ENCODE assay signal across 8 cellular contexts in genomic region chr19:4759388-4760284, GRCh38. TPM values are rescaled to one million over a fixed set of nuclear protein-coding genes. Genes with fewer than 3 reads are reported as not detected.
DNase-seq lines count a peak whose midpoint lies in the region; ATAC-seq lines count a peak whose summit lies in the region.

No MANE protein-coding gene starts in this region.

- DNase-seq in DMS 273 treated with DMSO at 0.1 percent for 48 hours (lab: John Stamatoyannopoulos, UW) (peak; percentile 80), NCI-H526 treated with DMSO at 0.1 percent for 48 hours (lab: John Stamatoyannopoulos, UW) (peak; percentile 77), dermis microvascular lymphatic vessel endothelial cell (ENCODE audit: low read depth in 2 of 2) (peak; percentile 69 to 80), left kidney (ENCODE audit: low read depth, low spot score) (peak; percentile 99)
- DNase-seq in activated CD4-positive, alpha-beta T cell treated with anti-CD3 and anti-CD28 coated beads, Interleukin-2, amount 50 U/mL, for 48 hours, result peak; percentile 72 to 78
- DNase-seq in stimulated activated CD4-positive, alpha-beta T cell treated with anti-CD3 and anti-CD28 coated beads, Interleukin-1b, Interleukin-23, amount 100 ng/mL, for 24 hours (ENCODE audit: low read depth in 4 of 4, low spot score in 1 of 4), result peak in 3 of 4 experiments; percentile 21 to 62 (median 39)

- ATAC-seq in HG03108 (IDR thresholded peaks at IDR 0.05; ENCODE audit: unreplicated experiment), result peak; percentile 45
- ATAC-seq in HG02884 (IDR thresholded peaks at IDR 0.05; ENCODE audit: unreplicated experiment), result no peak

RNA-seq across cellular contexts. Expression of gene FEM1A, which starts 31.9 kb away (rescaled TPM):
- total RNA-seq in dermis microvascular lymphatic vessel endothelial cell, result 11.6 and 16.9 TPM in 2 replicates

RNA-seq across cellular contexts. Expression of gene DPP9, which starts 36.0 kb away (rescaled TPM):
- total RNA-seq in dermis microvascular lymphatic vessel endothelial cell, result 13.0 and 20.6 TPM in 2 replicates

Comparison
In these comparisons a context has a peak if more than half of its experiments do, and no peak if none do; other contexts are left out.
1. DNase-seq: peak in every context shown above with its lines; median percentile 99 in left kidney; 80 in DMS 273 treated with DMSO at 0.1 percent for 48 hours; 77 in NCI-H526 treated with DMSO at 0.1 percent for 48 hours; 75 in activated CD4-positive, alpha-beta T cell treated with anti-CD3 and anti-CD28 coated beads, Interleukin-2, amount 50 U/mL, for 48 hours; 74 in dermis microvascular lymphatic vessel endothelial cell; 39 in stimulated activated CD4-positive, alpha-beta T cell treated with anti-CD3 and anti-CD28 coated beads, Interleukin-1b, Interleukin-23, amount 100 ng/mL, for 24 hours.